ENCODE assay signal across 1 cellular context in the genomic region with DNA sequence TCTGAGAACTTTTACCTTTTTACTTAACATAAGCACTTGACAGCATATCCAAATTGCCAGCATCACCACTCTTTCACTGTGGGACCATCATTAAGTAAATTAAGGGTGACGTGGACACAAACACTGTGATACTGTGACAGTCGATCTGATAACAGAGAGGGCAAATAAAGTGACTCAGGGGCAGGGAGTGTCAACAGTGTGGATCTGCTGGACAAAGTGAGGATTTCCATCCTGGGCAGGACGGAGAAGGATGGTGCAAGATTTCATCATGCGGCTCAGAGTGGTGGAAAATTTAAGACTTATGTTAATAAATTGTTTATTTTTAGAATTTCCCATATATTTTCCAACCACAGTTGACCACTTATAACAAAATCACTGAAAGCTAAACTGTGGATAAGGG.
TF ChIP-seq lines count a peak whose summit lies in the region.

No MANE protein-coding gene starts in this region.

TF ChIP-seq in HepG2, 621 proteins besides CTCF, POLR2A, EP300 and RAD21 (continued from another document and continues in another):
- TF ChIP-seq, protein P1, sequence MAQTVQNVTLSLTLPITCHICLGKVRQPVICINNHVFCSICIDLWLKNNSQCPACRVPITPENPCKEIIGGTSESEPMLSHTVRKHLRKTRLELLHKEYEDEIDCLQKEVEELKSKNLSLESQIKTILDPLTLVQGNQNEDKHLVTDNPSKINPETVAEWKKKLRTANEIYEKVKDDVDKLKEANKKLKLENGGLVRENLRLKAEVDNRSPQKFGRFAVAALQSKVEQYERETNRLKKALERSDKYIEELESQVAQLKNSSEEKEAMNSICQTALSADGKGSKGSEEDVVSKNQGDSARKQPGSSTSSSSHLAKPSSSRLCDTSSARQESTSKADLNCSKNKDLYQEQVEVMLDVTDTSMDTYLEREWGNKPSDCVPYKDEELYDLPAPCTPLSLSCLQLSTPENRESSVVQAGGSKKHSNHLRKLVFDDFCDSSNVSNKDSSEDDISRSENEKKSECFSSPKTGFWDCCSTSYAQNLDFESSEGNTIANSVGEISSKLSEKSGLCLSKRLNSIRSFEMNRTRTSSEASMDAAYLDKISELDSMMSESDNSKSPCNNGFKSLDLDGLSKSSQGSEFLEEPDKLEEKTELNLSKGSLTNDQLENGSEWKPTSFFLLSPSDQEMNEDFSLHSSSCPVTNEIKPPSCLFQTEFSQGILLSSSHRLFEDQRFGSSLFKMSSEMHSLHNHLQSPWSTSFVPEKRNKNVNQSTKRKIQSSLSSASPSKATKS (CRISPR knock-in tag; IDR thresholded peaks at IDR 0.05), result no peak
- no peak for TF ChIP-seq ZNF746 (CRISPR knock-in tag; IDR thresholded peaks at IDR 0.05)
- peak; percentile 85 for TF ChIP-seq HDAC2 (CRISPR knock-in tag; IDR thresholded peaks at IDR 0.05)
- TF ChIP-seq ZNF446 (CRISPR knock-in tag; IDR thresholded peaks at IDR 0.05), result no peak
- no peak for TF ChIP-seq ARID2 (CRISPR knock-in tag; IDR thresholded peaks at IDR 0.05; ENCODE audit: borderline replicate concordance)
- TF ChIP-seq, protein P2, sequence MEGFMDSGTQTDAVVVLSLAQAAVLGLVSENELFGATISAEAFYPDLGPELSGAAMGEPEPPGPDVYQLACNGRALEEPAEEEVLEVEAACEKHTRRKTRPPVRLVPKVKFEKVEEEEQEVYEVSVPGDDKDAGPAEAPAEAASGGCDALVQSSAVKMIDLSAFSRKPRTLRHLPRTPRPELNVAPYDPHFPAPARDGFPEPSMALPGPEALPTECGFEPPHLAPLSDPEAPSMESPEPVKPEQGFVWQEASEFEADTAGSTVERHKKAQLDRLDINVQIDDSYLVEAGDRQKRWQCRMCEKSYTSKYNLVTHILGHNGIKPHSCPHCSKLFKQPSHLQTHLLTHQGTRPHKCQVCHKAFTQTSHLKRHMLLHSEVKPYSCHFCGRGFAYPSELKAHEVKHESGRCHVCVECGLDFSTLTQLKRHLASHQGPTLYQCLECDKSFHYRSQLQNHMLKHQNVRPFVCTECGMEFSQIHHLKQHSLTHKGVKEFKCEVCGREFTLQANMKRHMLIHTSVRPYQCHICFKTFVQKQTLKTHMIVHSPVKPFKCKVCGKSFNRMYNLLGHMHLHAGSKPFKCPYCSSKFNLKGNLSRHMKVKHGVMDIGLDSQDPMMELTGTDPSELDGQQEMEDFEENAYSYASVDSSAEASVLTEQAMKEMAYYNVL (CRISPR knock-in tag; IDR thresholded peaks at IDR 0.05; ENCODE audit: borderline replicate concordance), result no peak; the same call in 1 of the 2 replicates
- TF ChIP-seq, protein P3, sequence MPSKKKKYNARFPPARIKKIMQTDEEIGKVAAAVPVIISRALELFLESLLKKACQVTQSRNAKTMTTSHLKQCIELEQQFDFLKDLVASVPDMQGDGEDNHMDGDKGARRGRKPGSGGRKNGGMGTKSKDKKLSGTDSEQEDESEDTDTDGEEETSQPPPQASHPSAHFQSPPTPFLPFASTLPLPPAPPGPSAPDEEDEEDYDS (CRISPR knock-in tag; IDR thresholded peaks at IDR 0.05), result peak; percentile 43; the same call in 1 of the 2 replicates
- TF ChIP-seq PAF1 (CRISPR knock-in tag; IDR thresholded peaks at IDR 0.05), result no peak
- TF ChIP-seq, protein P4, sequence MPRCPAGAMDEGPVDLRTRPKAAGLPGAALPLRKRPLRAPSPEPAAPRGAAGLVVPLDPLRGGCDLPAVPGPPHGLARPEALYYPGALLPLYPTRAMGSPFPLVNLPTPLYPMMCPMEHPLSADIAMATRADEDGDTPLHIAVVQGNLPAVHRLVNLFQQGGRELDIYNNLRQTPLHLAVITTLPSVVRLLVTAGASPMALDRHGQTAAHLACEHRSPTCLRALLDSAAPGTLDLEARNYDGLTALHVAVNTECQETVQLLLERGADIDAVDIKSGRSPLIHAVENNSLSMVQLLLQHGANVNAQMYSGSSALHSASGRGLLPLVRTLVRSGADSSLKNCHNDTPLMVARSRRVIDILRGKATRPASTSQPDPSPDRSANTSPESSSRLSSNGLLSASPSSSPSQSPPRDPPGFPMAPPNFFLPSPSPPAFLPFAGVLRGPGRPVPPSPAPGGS (CRISPR knock-in tag; IDR thresholded peaks at IDR 0.05), result no peak
- no peak for TF ChIP-seq ZSCAN29 (CRISPR knock-in tag; conservative IDR thresholded peaks at IDR 0.05)
- TF ChIP-seq, protein P5, sequence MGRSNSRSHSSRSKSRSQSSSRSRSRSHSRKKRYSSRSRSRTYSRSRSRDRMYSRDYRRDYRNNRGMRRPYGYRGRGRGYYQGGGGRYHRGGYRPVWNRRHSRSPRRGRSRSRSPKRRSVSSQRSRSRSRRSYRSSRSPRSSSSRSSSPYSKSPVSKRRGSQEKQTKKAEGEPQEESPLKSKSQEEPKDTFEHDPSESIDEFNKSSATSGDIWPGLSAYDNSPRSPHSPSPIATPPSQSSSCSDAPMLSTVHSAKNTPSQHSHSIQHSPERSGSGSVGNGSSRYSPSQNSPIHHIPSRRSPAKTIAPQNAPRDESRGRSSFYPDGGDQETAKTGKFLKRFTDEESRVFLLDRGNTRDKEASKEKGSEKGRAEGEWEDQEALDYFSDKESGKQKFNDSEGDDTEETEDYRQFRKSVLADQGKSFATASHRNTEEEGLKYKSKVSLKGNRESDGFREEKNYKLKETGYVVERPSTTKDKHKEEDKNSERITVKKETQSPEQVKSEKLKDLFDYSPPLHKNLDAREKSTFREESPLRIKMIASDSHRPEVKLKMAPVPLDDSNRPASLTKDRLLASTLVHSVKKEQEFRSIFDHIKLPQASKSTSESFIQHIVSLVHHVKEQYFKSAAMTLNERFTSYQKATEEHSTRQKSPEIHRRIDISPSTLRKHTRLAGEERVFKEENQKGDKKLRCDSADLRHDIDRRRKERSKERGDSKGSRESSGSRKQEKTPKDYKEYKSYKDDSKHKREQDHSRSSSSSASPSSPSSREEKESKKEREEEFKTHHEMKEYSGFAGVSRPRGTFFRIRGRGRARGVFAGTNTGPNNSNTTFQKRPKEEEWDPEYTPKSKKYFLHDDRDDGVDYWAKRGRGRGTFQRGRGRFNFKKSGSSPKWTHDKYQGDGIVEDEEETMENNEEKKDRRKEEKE (IDR thresholded peaks at IDR 0.05), result no peak
- TF ChIP-seq ATF7 (IDR thresholded peaks at IDR 0.05), result peak; percentile 79
- TF ChIP-seq ATF7 (CRISPR knock-in tag; IDR thresholded peaks at IDR 0.05), result no peak; the same call in 1 of the 2 replicates
- TF ChIP-seq, protein P6, sequence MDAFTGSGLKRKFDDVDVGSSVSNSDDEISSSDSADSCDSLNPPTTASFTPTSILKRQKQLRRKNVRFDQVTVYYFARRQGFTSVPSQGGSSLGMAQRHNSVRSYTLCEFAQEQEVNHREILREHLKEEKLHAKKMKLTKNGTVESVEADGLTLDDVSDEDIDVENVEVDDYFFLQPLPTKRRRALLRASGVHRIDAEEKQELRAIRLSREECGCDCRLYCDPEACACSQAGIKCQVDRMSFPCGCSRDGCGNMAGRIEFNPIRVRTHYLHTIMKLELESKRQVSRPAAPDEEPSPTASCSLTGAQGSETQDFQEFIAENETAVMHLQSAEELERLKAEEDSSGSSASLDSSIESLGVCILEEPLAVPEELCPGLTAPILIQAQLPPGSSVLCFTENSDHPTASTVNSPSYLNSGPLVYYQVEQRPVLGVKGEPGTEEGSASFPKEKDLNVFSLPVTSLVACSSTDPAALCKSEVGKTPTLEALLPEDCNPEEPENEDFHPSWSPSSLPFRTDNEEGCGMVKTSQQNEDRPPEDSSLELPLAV (CRISPR knock-in tag; conservative IDR thresholded peaks at IDR 0.05; ENCODE audit: low read depth), result no peak
- TF ChIP-seq, protein P7, sequence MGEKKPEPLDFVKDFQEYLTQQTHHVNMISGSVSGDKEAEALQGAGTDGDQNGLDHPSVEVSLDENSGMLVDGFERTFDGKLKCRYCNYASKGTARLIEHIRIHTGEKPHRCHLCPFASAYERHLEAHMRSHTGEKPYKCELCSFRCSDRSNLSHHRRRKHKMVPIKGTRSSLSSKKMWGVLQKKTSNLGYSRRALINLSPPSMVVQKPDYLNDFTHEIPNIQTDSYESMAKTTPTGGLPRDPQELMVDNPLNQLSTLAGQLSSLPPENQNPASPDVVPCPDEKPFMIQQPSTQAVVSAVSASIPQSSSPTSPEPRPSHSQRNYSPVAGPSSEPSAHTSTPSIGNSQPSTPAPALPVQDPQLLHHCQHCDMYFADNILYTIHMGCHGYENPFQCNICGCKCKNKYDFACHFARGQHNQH (CRISPR knock-in tag; IDR thresholded peaks at IDR 0.05), result peak; percentile 70
- TF ChIP-seq, protein P8, sequence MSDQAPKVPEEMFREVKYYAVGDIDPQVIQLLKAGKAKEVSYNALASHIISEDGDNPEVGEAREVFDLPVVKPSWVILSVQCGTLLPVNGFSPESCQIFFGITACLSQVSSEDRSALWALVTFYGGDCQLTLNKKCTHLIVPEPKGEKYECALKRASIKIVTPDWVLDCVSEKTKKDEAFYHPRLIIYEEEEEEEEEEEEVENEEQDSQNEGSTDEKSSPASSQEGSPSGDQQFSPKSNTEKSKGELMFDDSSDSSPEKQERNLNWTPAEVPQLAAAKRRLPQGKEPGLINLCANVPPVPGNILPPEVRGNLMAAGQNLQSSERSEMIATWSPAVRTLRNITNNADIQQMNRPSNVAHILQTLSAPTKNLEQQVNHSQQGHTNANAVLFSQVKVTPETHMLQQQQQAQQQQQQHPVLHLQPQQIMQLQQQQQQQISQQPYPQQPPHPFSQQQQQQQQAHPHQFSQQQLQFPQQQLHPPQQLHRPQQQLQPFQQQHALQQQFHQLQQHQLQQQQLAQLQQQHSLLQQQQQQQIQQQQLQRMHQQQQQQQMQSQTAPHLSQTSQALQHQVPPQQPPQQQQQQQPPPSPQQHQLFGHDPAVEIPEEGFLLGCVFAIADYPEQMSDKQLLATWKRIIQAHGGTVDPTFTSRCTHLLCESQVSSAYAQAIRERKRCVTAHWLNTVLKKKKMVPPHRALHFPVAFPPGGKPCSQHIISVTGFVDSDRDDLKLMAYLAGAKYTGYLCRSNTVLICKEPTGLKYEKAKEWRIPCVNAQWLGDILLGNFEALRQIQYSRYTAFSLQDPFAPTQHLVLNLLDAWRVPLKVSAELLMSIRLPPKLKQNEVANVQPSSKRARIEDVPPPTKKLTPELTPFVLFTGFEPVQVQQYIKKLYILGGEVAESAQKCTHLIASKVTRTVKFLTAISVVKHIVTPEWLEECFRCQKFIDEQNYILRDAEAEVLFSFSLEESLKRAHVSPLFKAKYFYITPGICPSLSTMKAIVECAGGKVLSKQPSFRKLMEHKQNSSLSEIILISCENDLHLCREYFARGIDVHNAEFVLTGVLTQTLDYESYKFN (CRISPR knock-in tag; conservative IDR thresholded peaks at IDR 0.05), result peak; percentile 55
- TF ChIP-seq DMAP1 (CRISPR knock-in tag; IDR thresholded peaks at IDR 0.05), result peak; percentile 75; the same call in 1 of the 2 replicates
- no peak for TF ChIP-seq ONECUT2 (CRISPR knock-in tag; IDR thresholded peaks at IDR 0.05)
- TF ChIP-seq, protein P9, sequence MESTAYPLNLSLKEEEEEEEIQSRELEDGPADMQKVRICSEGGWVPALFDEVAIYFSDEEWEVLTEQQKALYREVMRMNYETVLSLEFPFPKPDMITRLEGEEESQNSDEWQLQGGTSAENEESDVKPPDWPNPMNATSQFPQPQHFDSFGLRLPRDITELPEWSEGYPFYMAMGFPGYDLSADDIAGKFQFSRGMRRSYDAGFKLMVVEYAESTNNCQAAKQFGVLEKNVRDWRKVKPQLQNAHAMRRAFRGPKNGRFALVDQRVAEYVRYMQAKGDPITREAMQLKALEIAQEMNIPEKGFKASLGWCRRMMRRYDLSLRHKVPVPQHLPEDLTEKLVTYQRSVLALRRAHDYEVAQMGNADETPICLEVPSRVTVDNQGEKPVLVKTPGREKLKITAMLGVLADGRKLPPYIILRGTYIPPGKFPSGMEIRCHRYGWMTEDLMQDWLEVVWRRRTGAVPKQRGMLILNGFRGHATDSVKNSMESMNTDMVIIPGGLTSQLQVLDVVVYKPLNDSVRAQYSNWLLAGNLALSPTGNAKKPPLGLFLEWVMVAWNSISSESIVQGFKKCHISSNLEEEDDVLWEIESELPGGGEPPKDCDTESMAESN (CRISPR knock-in tag; conservative IDR thresholded peaks at IDR 0.05), result peak; percentile 60; the same call in 1 of the 2 replicates
- TF ChIP-seq, protein P10, sequence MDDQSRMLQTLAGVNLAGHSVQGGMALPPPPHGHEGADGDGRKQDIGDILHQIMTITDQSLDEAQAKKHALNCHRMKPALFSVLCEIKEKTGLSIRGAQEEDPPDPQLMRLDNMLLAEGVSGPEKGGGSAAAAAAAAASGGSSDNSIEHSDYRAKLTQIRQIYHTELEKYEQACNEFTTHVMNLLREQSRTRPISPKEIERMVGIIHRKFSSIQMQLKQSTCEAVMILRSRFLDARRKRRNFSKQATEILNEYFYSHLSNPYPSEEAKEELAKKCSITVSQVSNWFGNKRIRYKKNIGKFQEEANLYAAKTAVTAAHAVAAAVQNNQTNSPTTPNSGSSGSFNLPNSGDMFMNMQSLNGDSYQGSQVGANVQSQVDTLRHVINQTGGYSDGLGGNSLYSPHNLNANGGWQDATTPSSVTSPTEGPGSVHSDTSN (CRISPR knock-in tag; IDR thresholded peaks at IDR 0.05; ENCODE audit: borderline replicate concordance), result no peak
- no peak for TF ChIP-seq TCF7L2 (IDR thresholded peaks at IDR 0.05; ENCODE audit: low read depth, low read length)
- no peak for TF ChIP-seq TCF12 (IDR thresholded peaks at IDR 0.05)
- no peak for TF ChIP-seq TCF12 (CRISPR knock-in tag; IDR thresholded peaks at IDR 0.05)
- TF ChIP-seq NR3C1 (CRISPR knock-in tag; IDR thresholded peaks at IDR 0.05), result no peak
- TF ChIP-seq ZNF607 (CRISPR knock-in tag; IDR thresholded peaks at IDR 0.05; ENCODE audit: borderline replicate concordance), result no peak
- TF ChIP-seq, protein P11, sequence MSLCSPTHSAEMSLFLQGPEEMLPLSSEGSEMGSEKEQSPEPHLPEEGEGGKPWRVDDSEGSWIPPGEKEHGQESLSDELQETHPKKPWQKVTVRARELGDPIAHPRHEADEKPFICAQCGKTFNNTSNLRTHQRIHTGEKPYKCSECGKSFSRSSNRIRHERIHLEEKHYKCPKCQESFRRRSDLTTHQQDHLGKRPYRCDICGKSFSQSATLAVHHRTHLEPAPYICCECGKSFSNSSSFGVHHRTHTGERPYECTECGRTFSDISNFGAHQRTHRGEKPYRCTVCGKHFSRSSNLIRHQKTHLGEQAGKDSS (CRISPR knock-in tag; IDR thresholded peaks at IDR 0.05; ENCODE audit: borderline replicate concordance, low read depth), result no peak
